ENCODE assay signal across 2 cellular contexts in genomic region chr13:28467034-28467433, GRCh38.
TF ChIP-seq lines count a peak whose summit lies in the region.

No MANE protein-coding gene starts in this region.

TF ChIP-seq in HEK293, 187 proteins besides CTCF, POLR2A, EP300 and RAD21 (continued from another document):
- no peak for TF ChIP-seq PRDM10 (tag by site-specific recombination; IDR thresholded peaks at IDR 0.05)
- no peak for TF ChIP-seq ZIC2 (tag by site-specific recombination; IDR thresholded peaks at IDR 0.05)
- no peak for TF ChIP-seq ZNF202 (tag by site-specific recombination; IDR thresholded peaks at IDR 0.05; ENCODE audit: borderline replicate concordance)
- no peak for TF ChIP-seq ZNF521 (tag by site-specific recombination; IDR thresholded peaks at IDR 0.05)
- no peak for TF ChIP-seq ZNF76 (tag by site-specific recombination; IDR thresholded peaks at IDR 0.05; ENCODE audit: borderline replicate concordance, low read depth)
- no peak for TF ChIP-seq ZNF223 (tag by site-specific recombination; IDR thresholded peaks at IDR 0.05)
- TF ChIP-seq SP7 (tag by site-specific recombination; IDR thresholded peaks at IDR 0.05), result no peak
- peak; percentile 98 for TF ChIP-seq MZF1 (tag by site-specific recombination; IDR thresholded peaks at IDR 0.05; ENCODE audit: borderline replicate concordance)
- TF ChIP-seq, protein P1, sequence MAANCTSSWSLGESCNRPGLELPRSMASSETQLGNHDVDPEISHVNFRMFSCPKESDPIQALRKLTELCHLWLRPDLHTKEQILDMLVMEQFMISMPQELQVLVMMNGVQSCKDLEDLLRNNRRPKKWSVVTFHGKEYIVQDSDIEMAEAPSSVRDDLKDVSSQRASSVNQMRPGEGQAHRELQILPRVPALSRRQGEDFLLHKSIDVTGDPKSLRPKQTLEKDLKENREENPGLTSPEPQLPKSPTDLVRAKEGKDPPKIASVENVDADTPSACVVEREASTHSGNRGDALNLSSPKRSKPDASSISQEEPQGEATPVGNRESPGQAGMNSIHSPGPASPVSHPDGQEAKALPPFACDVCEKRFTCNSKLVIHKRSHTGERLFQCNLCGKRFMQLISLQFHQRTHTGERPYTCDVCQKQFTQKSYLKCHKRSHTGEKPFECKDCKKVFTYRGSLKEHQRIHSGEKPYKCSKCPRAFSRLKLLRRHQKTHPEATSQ (tag by site-specific recombination; IDR thresholded peaks at IDR 0.05), result no peak
- TF ChIP-seq, protein P2, sequence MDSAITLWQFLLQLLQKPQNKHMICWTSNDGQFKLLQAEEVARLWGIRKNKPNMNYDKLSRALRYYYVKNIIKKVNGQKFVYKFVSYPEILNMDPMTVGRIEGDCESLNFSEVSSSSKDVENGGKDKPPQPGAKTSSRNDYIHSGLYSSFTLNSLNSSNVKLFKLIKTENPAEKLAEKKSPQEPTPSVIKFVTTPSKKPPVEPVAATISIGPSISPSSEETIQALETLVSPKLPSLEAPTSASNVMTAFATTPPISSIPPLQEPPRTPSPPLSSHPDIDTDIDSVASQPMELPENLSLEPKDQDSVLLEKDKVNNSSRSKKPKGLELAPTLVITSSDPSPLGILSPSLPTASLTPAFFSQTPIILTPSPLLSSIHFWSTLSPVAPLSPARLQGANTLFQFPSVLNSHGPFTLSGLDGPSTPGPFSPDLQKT (IDR thresholded peaks at IDR 0.05; ENCODE audit: borderline replicate concordance, low read depth, low read length), result no peak
- no peak for TF ChIP-seq KLF10 (tag by site-specific recombination; IDR thresholded peaks at IDR 0.05)
- TF ChIP-seq IKZF3 (tag by site-specific recombination; IDR thresholded peaks at IDR 0.05), result 0 out of 2 replicates have a peak, but pooled peaks have one; percentile 16
- TF ChIP-seq ZBTB20 (tag by site-specific recombination; IDR thresholded peaks at IDR 0.05), result peak; percentile 64; the same call in 1 of the 2 replicates
- peak; percentile 70 for TF ChIP-seq FEZF1 (tag by site-specific recombination; IDR thresholded peaks at IDR 0.05)
- no peak for TF ChIP-seq ZFP41 (tag by site-specific recombination; IDR thresholded peaks at IDR 0.05; ENCODE audit: borderline replicate concordance)
- TF ChIP-seq ZNF776 (tag by site-specific recombination; IDR thresholded peaks at IDR 0.05; ENCODE audit: borderline replicate concordance), result no peak

TF ChIP-seq in WTC11, 78 proteins besides CTCF, POLR2A, EP300 and RAD21 (continued from another document):
- TF ChIP-seq, protein P3, sequence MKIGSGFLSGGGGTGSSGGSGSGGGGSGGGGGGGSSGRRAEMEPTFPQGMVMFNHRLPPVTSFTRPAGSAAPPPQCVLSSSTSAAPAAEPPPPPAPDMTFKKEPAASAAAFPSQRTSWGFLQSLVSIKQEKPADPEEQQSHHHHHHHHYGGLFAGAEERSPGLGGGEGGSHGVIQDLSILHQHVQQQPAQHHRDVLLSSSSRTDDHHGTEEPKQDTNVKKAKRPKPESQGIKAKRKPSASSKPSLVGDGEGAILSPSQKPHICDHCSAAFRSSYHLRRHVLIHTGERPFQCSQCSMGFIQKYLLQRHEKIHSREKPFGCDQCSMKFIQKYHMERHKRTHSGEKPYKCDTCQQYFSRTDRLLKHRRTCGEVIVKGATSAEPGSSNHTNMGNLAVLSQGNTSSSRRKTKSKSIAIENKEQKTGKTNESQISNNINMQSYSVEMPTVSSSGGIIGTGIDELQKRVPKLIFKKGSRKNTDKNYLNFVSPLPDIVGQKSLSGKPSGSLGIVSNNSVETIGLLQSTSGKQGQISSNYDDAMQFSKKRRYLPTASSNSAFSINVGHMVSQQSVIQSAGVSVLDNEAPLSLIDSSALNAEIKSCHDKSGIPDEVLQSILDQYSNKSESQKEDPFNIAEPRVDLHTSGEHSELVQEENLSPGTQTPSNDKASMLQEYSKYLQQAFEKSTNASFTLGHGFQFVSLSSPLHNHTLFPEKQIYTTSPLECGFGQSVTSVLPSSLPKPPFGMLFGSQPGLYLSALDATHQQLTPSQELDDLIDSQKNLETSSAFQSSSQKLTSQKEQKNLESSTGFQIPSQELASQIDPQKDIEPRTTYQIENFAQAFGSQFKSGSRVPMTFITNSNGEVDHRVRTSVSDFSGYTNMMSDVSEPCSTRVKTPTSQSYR (CRISPR knock-in tag; IDR thresholded peaks at IDR 0.05), result no peak
- TF ChIP-seq FOXP4 (CRISPR knock-in tag; IDR thresholded peaks at IDR 0.05) (no peak), JAZF1 (CRISPR knock-in tag; IDR thresholded peaks at IDR 0.05) (no peak), IRF1 (CRISPR knock-in tag; IDR thresholded peaks at IDR 0.05) (no peak), TP53 (CRISPR knock-in tag; IDR thresholded peaks at IDR 0.05) (no peak)
